In the genomic region with DNA sequence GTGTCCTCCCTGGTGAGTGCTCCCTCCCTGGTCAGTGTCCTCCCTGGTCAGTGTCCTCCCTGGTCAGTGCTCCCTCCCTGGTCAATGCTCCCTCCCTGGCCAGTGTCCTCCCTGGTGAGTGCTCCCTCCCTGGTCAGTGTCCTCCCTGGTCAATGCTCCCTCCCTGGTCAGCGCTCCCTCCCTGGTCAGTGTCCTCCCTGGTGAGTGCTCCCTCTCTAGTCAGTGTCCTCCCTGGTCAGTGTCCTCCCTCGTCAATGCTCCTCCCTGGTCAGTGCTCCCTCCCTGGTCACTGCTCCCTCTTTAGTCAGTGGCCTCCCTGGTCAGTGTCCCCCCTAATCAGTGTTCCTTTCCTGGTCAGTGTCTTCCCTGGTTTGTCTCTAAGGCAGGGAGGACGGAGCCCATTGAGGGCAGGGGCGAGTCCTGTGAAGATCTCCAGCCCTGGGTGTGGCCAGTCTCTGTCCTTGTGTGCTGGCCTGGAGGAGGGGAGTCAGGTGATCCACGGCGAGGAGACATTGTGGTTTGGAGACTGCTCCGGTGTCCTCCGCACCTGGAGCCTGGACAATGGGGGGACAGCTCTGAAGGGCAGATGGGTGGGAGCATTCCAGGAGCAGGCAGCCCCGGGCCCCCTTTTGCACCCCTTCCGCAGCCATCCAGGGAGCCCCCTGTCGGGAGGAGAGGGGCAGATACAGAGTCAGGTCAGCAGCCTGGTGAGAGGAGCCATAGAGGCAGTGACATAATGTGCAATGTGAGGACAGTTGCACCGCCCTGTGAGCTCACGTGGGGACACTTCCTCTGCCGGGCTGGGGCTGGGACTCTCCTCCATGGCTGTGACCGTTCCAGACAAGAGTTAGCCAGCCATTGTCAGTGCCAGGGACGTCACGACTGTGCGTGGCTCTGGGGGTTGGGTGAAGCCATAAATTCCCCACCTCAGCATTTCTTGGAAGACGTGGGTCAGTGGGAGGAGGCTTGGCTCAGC, we compare ENCODE assay signal across 18 cellular contexts.
DNase-seq lines count a peak whose midpoint lies in the region; ATAC-seq, FAIRE-seq and TF ChIP-seq lines count a peak whose summit lies in the region.
"Had no signal": no experiment of that assay in that cellular context is flagged by ENCODE, and none has a peak within 500 bp of the region (broad histone marks: within the 10 kb centered on the region; RNA-seq: fewer than 3 reads in every experiment).

No MANE protein-coding gene starts in this region.

- H3K4me1 Mint-ChIP-seq in activated naive CD4-positive, alpha-beta T cell treated with anti-CD3 and anti-CD28 coated beads, Interleukin-2, amount 50 U/mL, for 24 hours, result no peaks in the 10 kb centered on the region
- H3K4me1 Mint-ChIP-seq: GM23338 had no signal

- no peaks in the 10 kb centered on the region for H3K27me3 Mint-ChIP-seq in activated naive CD4-positive, alpha-beta T cell treated with anti-CD3 and anti-CD28 coated beads, Interleukin-2, amount 50 U/mL, for 24 hours

- intact Hi-C loops in left ventricle myocardium superior (cut with micrococcal nuclease), result no loop called here
- intact Hi-C loops in upper lobe of right lung (cut with DNase I), result no loop called here

- ATAC-seq in left ventricle myocardium superior (peak; percentile 63), upper lobe of right lung (peak; percentile 29), GM18868 (IDR thresholded peaks at IDR 0.05; ENCODE audit: unreplicated experiment) (no peak)

- no peaks in the 10 kb centered on the region for H3K9me3 Mint-ChIP-seq in activated naive CD4-positive, alpha-beta T cell treated with anti-CD3 and anti-CD28 coated beads, Interleukin-2, amount 50 U/mL, for 24 hours
- H3K9me3 Mint-ChIP-seq: activated T-cell treated with anti-CD3 and anti-CD28 coated beads, Interleukin-2, amount 50 U/mL, for 24 hours had no signal

- no peak for FAIRE-seq in D721Med (lab: Jason Lieb, UNC)
- FAIRE-seq: RCC 7860 had no signal

- TF ChIP-seq CTCF in upper lobe of right lung (IDR thresholded peaks at IDR 0.05), result no peak
- TF ChIP-seq CTCF in D721Med (IDR thresholded peaks at IDR 0.05; ENCODE audit: insufficient read depth, missing control alignments), result no peak

- in situ Hi-C loops in SK-MEL-5 (cut with HindIII; ENCODE audit: low pct_unique_long_range_greater_than_20kb, low sequenced_read_pairs), result no loop called here

- H3K4me3 ChIP-seq in upper lobe of right lung, result no peak overlapping the region
- H3K4me3 ChIP-seq: cardiac muscle cell, esophagus squamous epithelium, GM23338, right lobe of liver, upper lobe of left lung had no signal

- no peak for DNase-seq in activated naive CD4-positive, alpha-beta T cell treated with anti-CD3 and anti-CD28 coated beads, Interleukin-2, amount 50 U/mL, for 16 hours
- DNase-seq in SK-MEL-5 (ENCODE audit: low read depth, low spot score) (peak; percentile 28), left ventricle myocardium superior (peak; percentile 72), upper lobe of right lung (peak; percentile 68), D721Med (ENCODE audit: insufficient read length, low spot score) (no peak), D341Med (ENCODE audit: low spot score) (no peak)
- DNase-seq: activated T-cell treated with anti-CD3 and anti-CD28 coated beads, Interleukin-2, amount 50 U/mL, for 24 hours; esophagus squamous epithelium; GDM1; NCI-H2107 had no signal

- H3K27ac Mint-ChIP-seq in activated naive CD4-positive, alpha-beta T cell treated with anti-CD3 and anti-CD28 coated beads, Interleukin-2, amount 50 U/mL, for 24 hours, result peak overlapping the region; percentile 87
- H3K27ac Mint-ChIP-seq: activated T-cell treated with anti-CD3 and anti-CD28 coated beads, Interleukin-2, amount 50 U/mL, for 24 hours; GM23338 had no signal

- H3K36me3 ChIP-seq in upper lobe of right lung, result no peaks in the 10 kb centered on the region
- H3K36me3 ChIP-seq: esophagus squamous epithelium, right lobe of liver had no signal

- H3K27ac ChIP-seq in upper lobe of right lung, result no peak overlapping the region
- H3K27ac ChIP-seq: cardiac muscle cell, right lobe of liver, VCaP had no signal

- H3K27me3 ChIP-seq in upper lobe of right lung, result no peaks in the 10 kb centered on the region
- H3K27me3 ChIP-seq: cardiac muscle cell, right lobe of liver, upper lobe of left lung had no signal

- no peaks in the 10 kb centered on the region for H3K9me3 ChIP-seq in upper lobe of right lung
- H3K9me3 ChIP-seq: esophagus squamous epithelium, right lobe of liver, upper lobe of left lung had no signal

- no peak overlapping the region for H3K4me3 Mint-ChIP-seq in activated naive CD4-positive, alpha-beta T cell treated with anti-CD3 and anti-CD28 coated beads, Interleukin-2, amount 50 U/mL, for 24 hours
- H3K4me3 Mint-ChIP-seq: activated T-cell treated with anti-CD3 and anti-CD28 coated beads, Interleukin-2, amount 50 U/mL, for 24 hours; GM23338 had no signal

- H3K36me3 Mint-ChIP-seq in activated naive CD4-positive, alpha-beta T cell treated with anti-CD3 and anti-CD28 coated beads, Interleukin-2, amount 50 U/mL, for 24 hours, result no peaks in the 10 kb centered on the region

- no peaks in the 10 kb centered on the region for H3K4me1 ChIP-seq in upper lobe of right lung
- H3K4me1 ChIP-seq: right lobe of liver had no signal

Comparison
In these comparisons a context has a peak if more than half of its experiments do, and no peak if none do; other contexts are left out.
1. DNase-seq: peak in SK-MEL-5 (single experiment), left ventricle myocardium superior (single experiment) and upper lobe of right lung (single experiment); none in activated naive CD4-positive, alpha-beta T cell treated with anti-CD3 and anti-CD28 coated beads, Interleukin-2, amount 50 U/mL, for 16 hours (single experiment), D721Med (single experiment) and D341Med (single experiment).